Comparison of ENCODE assay signal across 6 cellular contexts in genomic region chr7:111270794-111271193, GRCh38.
DNase-seq lines count a peak whose midpoint lies in the region; TF ChIP-seq lines count a peak whose summit lies in the region.
"Not testable (repeated sequence)": the region's sequence is repeated elsewhere in the genome, so short reads cannot be mapped to it uniquely, and the experiment has no call there.

No MANE protein-coding gene starts in this region.

- H3K4me1 Mint-ChIP-seq in H9 = peaks cover 19 to 22% of the 10 kb centered on the region in 2 experiments
- H3K4me1 Mint-ChIP-seq in endodermal cell; neural crest cell; type B pancreatic cell (ENCODE audit: unreplicated experiment): not testable (repeated sequence)

- not testable (repeated sequence) for H3K36me3 Mint-ChIP-seq in H9 (ENCODE audit: insufficient read depth in 1 of 3, low read depth in 3 of 3); endodermal cell (ENCODE audit: low read depth); neural crest cell (ENCODE audit: low read depth); type B pancreatic cell

- H3K23me2 ChIP-seq in H9 (ENCODE audit: insufficient read length, low read depth, low read length, poor library complexity, severe bottlenecking) = not testable (repeated sequence)

- not testable (repeated sequence) for DNase-seq in BE2C; H9; endodermal cell; neural crest cell (ENCODE audit: low read depth, low spot score); type B pancreatic cell (ENCODE audit: extremely low spot score, unreplicated experiment)
- DNase-seq in NAMALWA (ENCODE audit: low spot score) = peak; percentile 12

- H2AFZ ChIP-seq in H9 (ENCODE audit: low read length) = not testable (repeated sequence)

- not testable (repeated sequence) for H3T11ph ChIP-seq in H9 (ENCODE audit: low read length)

- H3K4me3 ChIP-seq in BE2C (ENCODE audit: low read depth, low read length); endodermal cell (ENCODE audit: low read length): not testable (repeated sequence)

- H4K8ac ChIP-seq in H9 (replicated peaks; ENCODE audit: insufficient read length, low read depth, low read length) = not testable (repeated sequence)

- not testable (repeated sequence) for H3K4ac ChIP-seq in H9 (ENCODE audit: low read depth, low read length)

- not testable (repeated sequence) for H3K18ac ChIP-seq in H9 (ENCODE audit: insufficient read length, low read depth, low read length)

- TF ChIP-seq CTCF in BE2C (IDR thresholded peaks at IDR 0.05; ENCODE audit: low read depth, low read length) (0 out of 2 replicates have a peak, but pooled peaks have one; percentile 8), H9 (conservative IDR thresholded peaks at IDR 0.05) (0 out of 3 replicates have a peak, but pooled peaks have one; percentile 28), endodermal cell (conservative IDR thresholded peaks at IDR 0.05) (peak; percentile 47), neural crest cell (conservative IDR thresholded peaks at IDR 0.05) (peak; percentile 17), type B pancreatic cell (conservative IDR thresholded peaks at IDR 0.05) (peak; percentile 36)

- not testable (repeated sequence) for H3K79me2 ChIP-seq in H9 (ENCODE audit: insufficient read depth, low read length)

- H2BK15ac ChIP-seq in H9 (ENCODE audit: low read depth, low read length) = not testable (repeated sequence)

- H3K27ac Mint-ChIP-seq in H9; endodermal cell; neural crest cell (ENCODE audit: unreplicated experiment); type B pancreatic cell: not testable (repeated sequence)

- H3K79me1 ChIP-seq in H9 (ENCODE audit: insufficient read depth, low read depth, low read length, poor library complexity, severe bottlenecking) = not testable (repeated sequence)

- H3K4me2 ChIP-seq in H9 (ENCODE audit: insufficient read depth, insufficient read length, low read length) = not testable (repeated sequence)

- not testable (repeated sequence) for H3K4me3 Mint-ChIP-seq in H9, endodermal cell, neural crest cell, type B pancreatic cell

- H4K20me1 ChIP-seq in H9 (ENCODE audit: control insufficient read depth, insufficient read depth, insufficient read length) = not testable (repeated sequence)

- not testable (repeated sequence) for H2BK12ac ChIP-seq in H9 (ENCODE audit: insufficient read length, low read depth, low read length)

- not testable (repeated sequence) for H2BK120ac ChIP-seq in H9 (ENCODE audit: low read depth, low read length, poor library complexity, severe bottlenecking)

- H3K9me3 Mint-ChIP-seq in H9, endodermal cell, neural crest cell, type B pancreatic cell: not testable (repeated sequence)

- not testable (repeated sequence) for H3K14ac ChIP-seq in H9 (ENCODE audit: insufficient read depth, low read length)

- H3K27me3 Mint-ChIP-seq in H9 (ENCODE audit: low read depth); endodermal cell (ENCODE audit: insufficient read depth); neural crest cell (ENCODE audit: low read depth); type B pancreatic cell: not testable (repeated sequence)

- no CpG with 5 or more reads among the region's 2 CpGs for WGBS in H9 (ENCODE audit: extremely low coverage, insufficient read length, low lambda C conversion rate)
- whole genome bisulfite sequencing in endodermal cell (ENCODE audit: insufficient coverage in 1 of 2, insufficient read length in 1 of 2), 2 experiments = 96% methylated on average over 2 of the region's 2 CpGs; no CpG with 5 or more reads in 1 of the 2 experiments

- not testable (repeated sequence) for H3K27me3 ChIP-seq in BE2C; H9 (ENCODE audit: insufficient read depth, low read length); endodermal cell (ENCODE audit: control insufficient read depth, insufficient read depth, low read length, poor library complexity, severe bottlenecking)

- not testable (repeated sequence) for H2AK5ac ChIP-seq in H9 (ENCODE audit: insufficient read length, low read length)

- not testable (repeated sequence) for H3K27ac ChIP-seq in H9 (ENCODE audit: insufficient read length, low read depth, low read length); endodermal cell (ENCODE audit: low read depth, low read length)

- H3K9ac ChIP-seq in H9 (ENCODE audit: extremely low read depth, insufficient read length, low read length); endodermal cell (ENCODE audit: extremely low read depth, low read length, poor library complexity, severe bottlenecking): not testable (repeated sequence)

- H3K4me1 ChIP-seq in BE2C = peaks cover 20% of the 10 kb centered on the region
- H3K4me1 ChIP-seq in H9 (ENCODE audit: insufficient read depth, low read length); endodermal cell (ENCODE audit: control insufficient read depth, insufficient read depth, low read length): not testable (repeated sequence)

- H4K91ac ChIP-seq in H9 (ENCODE audit: insufficient read length, low read depth, low read length) = not testable (repeated sequence)

- H2BK20ac ChIP-seq in H9 (ENCODE audit: low read depth, low read length, poor library complexity, severe bottlenecking) = not testable (repeated sequence)

- H3K56ac ChIP-seq in H9 (ENCODE audit: insufficient read length, low read depth, low read length) = not testable (repeated sequence)

- H3K9me3 ChIP-seq in BE2C; H9 (ENCODE audit: control insufficient read depth, low read depth, low read length); endodermal cell (ENCODE audit: control insufficient read depth, low read length): not testable (repeated sequence)

- H4K5ac ChIP-seq in H9 (ENCODE audit: insufficient read length, low read depth, low read length) = not testable (repeated sequence)

- H3K23ac ChIP-seq in H9 (ENCODE audit: insufficient read length, low read depth, low read length) = not testable (repeated sequence)

- not testable (repeated sequence) for H3K36me3 ChIP-seq in BE2C; endodermal cell (ENCODE audit: control insufficient read depth, insufficient read depth, low read length)

- H2BK5ac ChIP-seq in H9 (ENCODE audit: insufficient read length, low read length) = not testable (repeated sequence)
